In the genomic region with DNA sequence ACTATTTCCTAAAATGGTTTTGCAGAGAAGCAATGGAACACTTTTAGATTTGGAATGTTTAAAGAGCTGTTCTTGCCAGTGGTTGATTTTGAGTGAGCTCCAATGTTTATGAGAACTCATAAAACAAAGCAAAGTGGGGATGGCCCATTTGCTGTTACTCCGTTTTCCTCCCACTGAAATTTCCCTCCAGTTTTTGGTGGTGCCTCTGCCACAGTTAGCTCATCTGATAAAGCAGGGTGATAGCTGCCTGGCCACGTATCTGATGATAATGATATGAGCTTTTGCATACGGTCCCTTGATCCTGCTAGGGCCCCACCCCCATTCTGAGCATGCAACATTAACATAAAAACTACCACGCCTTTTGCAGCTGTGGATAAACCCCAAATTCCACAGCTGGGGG, we compare ENCODE assay signal across 16 cellular contexts.
"Had no signal": no experiment of that assay in that cellular context is flagged by ENCODE, and none has a peak within 500 bp of the region (broad histone marks: within the 10 kb centered on the region; RNA-seq: fewer than 3 reads in every experiment).

No MANE protein-coding gene starts in this region.

- H3K4me3 Mint-ChIP-seq: activated CD8-positive, alpha-beta memory T cell treated with anti-CD3 and anti-CD28 coated beads, Interleukin-2, amount 10 ng/mL, durations not matched to agents 7 days and 5 days had no signal

- ATAC-seq: activated CD8-positive, alpha-beta memory T cell treated with anti-CD3 and anti-CD28 coated beads, Interleukin-2, amount 10 ng/mL, durations not matched to agents 7 days and 5 days; activated naive CD4-positive, alpha-beta T cell treated with anti-CD3 and anti-CD28 coated beads, Interleukin-2, amount 50 U/mL, for 72 hours; pancreas; sciatic nerve had no signal

- H3K27me3 Mint-ChIP-seq: activated CD8-positive, alpha-beta memory T cell treated with anti-CD3 and anti-CD28 coated beads, Interleukin-2, amount 10 ng/mL, durations not matched to agents 7 days and 5 days had no signal

- H3K4me3 ChIP-seq: cardiac muscle cell, dorsolateral prefrontal cortex, hepatocyte, lung, pancreas, spleen, stomach, testis, upper lobe of left lung had no signal

- H3K4me1 ChIP-seq: pancreas, testis had no signal

- H3K27me3 ChIP-seq: cardiac muscle cell, dorsolateral prefrontal cortex, hepatocyte, pancreas, spleen, stomach, testis, upper lobe of left lung had no signal

- H3K27ac Mint-ChIP-seq: activated CD8-positive, alpha-beta memory T cell treated with anti-CD3 and anti-CD28 coated beads, Interleukin-2, amount 10 ng/mL, durations not matched to agents 7 days and 5 days; activated naive CD4-positive, alpha-beta T cell treated with anti-CD3 and anti-CD28 coated beads, Interleukin-2, amount 50 U/mL, for 72 hours had no signal

- H3K9me3 ChIP-seq: pancreas, spleen, stomach, testis, upper lobe of left lung had no signal

- H3K9me3 Mint-ChIP-seq: activated naive CD4-positive, alpha-beta T cell treated with anti-CD3 and anti-CD28 coated beads, Interleukin-2, amount 50 U/mL, for 72 hours had no signal

- H3K36me3 ChIP-seq: cardiac muscle cell, pancreas, stomach had no signal

- H3K4me2 ChIP-seq: hepatocyte had no signal

- DNase-seq: activated CD4-positive, alpha-beta T cell treated with anti-CD3 and anti-CD28 coated beads, Interleukin-2, amount 50 U/mL, for 1 hour; activated CD8-positive, alpha-beta memory T cell treated with anti-CD3 and anti-CD28 coated beads, Interleukin-2, amount 10 ng/mL, durations not matched to agents 7 days and 5 days; activated effector memory CD4-positive, alpha-beta T cell treated with anti-CD3 and anti-CD28 coated beads, Interleukin-2, amount 50 U/mL, for 16 hours; activated T-cell treated with anti-CD3 and anti-CD28 coated beads, Interleukin-2, amount 50 U/mL, for 1 hour; dorsolateral prefrontal cortex; islet precursor cell; pancreas; spleen; stomach; testis; upper lobe of left lung had no signal

- H3K79me2 ChIP-seq: hepatocyte had no signal

- H3K27ac ChIP-seq: cardiac muscle cell, hepatocyte, pancreas, spleen, stomach, testis, upper lobe of left lung had no signal

- H2AFZ ChIP-seq: hepatocyte had no signal
